In genomic region chr12:75389061-75389460, GRCh38 we compare ENCODE assay signal across 10 cellular contexts. TPM values are rescaled to one million over a fixed set of nuclear protein-coding genes. Genes with fewer than 3 reads are reported as not detected.
DNase-seq lines count a peak whose midpoint lies in the region; ATAC-seq and TF ChIP-seq lines count a peak whose summit lies in the region.
"Had no signal": no experiment of that assay in that cellular context is flagged by ENCODE, and none has a peak within 500 bp of the region (broad histone marks: within the 10 kb centered on the region; RNA-seq: fewer than 3 reads in every experiment).

No MANE protein-coding gene starts in this region.

- WGBS in transverse colon (ENCODE audit: low coverage in 1 of 2), 2 donors, result 78 to 100% methylated on average over 1 of the region's 1 CpG

- H3K27me3 ChIP-seq in transverse colon, result no peaks in the 10 kb centered on the region

- no peak for DNase-seq in activated CD8-positive, alpha-beta memory T cell treated with anti-CD3 and anti-CD28 coated beads, Interleukin-2, amount 10 ng/mL, durations not matched to agents 7 days and 5 days
- DNase-seq in activated CD8-positive, alpha-beta memory T cell treated with anti-CD3 and anti-CD28 coated beads for 24 hours, result no peak
- DNase-seq in SW 1271 (lab: John Stamatoyannopoulos, UW) (peak; percentile 64 to 89), glomerular visceral epithelial cell (ENCODE audit: extremely low spot score) (peak; percentile 12), transverse colon (no peak), GM10248 (ENCODE audit: extremely low spot score) (no peak)
- DNase-seq: activated CD8-positive, alpha-beta memory T cell treated with anti-CD3 and anti-CD28 coated beads, Interleukin-2, amount 50 U/mL, for 48 hours; NCI-H1436 had no signal

- H3K4me3 Mint-ChIP-seq in activated CD8-positive, alpha-beta memory T cell treated with anti-CD3 and anti-CD28 coated beads, Interleukin-2, amount 10 ng/mL, durations not matched to agents 7 days and 5 days, result peak overlapping the region; percentile 85

- CTCF ChIA-PET in activated CD8-positive, alpha-beta memory T cell treated with anti-CD3 and anti-CD28 coated beads, Interleukin-2, amount 10 ng/mL, durations not matched to agents 7 days and 5 days (lab: Charles Lee), result interaction anchor here (0.7 to 1.4 kb wide), 2 partner anchors 58 to 94 kb away, joined by 3 read pairs; partner anchors contain the start of gene CAPS2
- CTCF ChIA-PET in GM10248 (lab: Yijun Ruan, JAX), result interaction anchor here (0.7 to 1.2 kb wide), 2 partner anchors 55 to 138 kb away, joined by 3 read pairs; partner anchors contain the start of gene GLIPR1L1

- TF ChIP-seq EP300 in transverse colon (IDR thresholded peaks at IDR 0.05; ENCODE audit: low read depth), result no peak

- TF ChIP-seq CTCF in transverse colon (IDR thresholded peaks at IDR 0.05), result no peak
- TF ChIP-seq CTCF in GM10248 (IDR thresholded peaks at IDR 0.05; ENCODE audit: control extremely low read depth, extremely low read depth, low read depth, missing control alignments), result no peak

- peak overlapping the region; percentile 48 for H3K27ac Mint-ChIP-seq in activated CD8-positive, alpha-beta memory T cell treated with anti-CD3 and anti-CD28 coated beads, Interleukin-2, amount 10 ng/mL, durations not matched to agents 7 days and 5 days

- no peaks in the 10 kb centered on the region for H3K9me3 ChIP-seq in transverse colon

- no peak for ATAC-seq in activated CD8-positive, alpha-beta memory T cell treated with anti-CD3 and anti-CD28 coated beads, Interleukin-2, amount 10 ng/mL, durations not matched to agents 7 days and 5 days
- ATAC-seq in HG03025 (IDR thresholded peaks at IDR 0.05; ENCODE audit: low FRiP score, unreplicated experiment), result no peak
- no peak for ATAC-seq in HG02885 (IDR thresholded peaks at IDR 0.05; ENCODE audit: poor library complexity, unreplicated experiment)

- H3K4me3 ChIP-seq in transverse colon, result no peak overlapping the region

- POLR2A ChIA-PET in GM10248 (lab: Yijun Ruan, JAX), result no interaction called here

- H3K4me1 ChIP-seq in transverse colon, result peaks cover 0 to 22% (median 0%) of the 10 kb centered on the region in 4 donors

- no peaks in the 10 kb centered on the region for H3K27me3 Mint-ChIP-seq in activated CD8-positive, alpha-beta memory T cell treated with anti-CD3 and anti-CD28 coated beads, Interleukin-2, amount 10 ng/mL, durations not matched to agents 7 days and 5 days

- no peaks in the 10 kb centered on the region for H3K9me3 Mint-ChIP-seq in activated CD8-positive, alpha-beta memory T cell treated with anti-CD3 and anti-CD28 coated beads, Interleukin-2, amount 10 ng/mL, durations not matched to agents 7 days and 5 days (ENCODE audit: low read depth)

- no peaks in the 10 kb centered on the region for H3K36me3 ChIP-seq in transverse colon

- peaks cover 17% of the 10 kb centered on the region for H3K36me3 Mint-ChIP-seq in activated CD8-positive, alpha-beta memory T cell treated with anti-CD3 and anti-CD28 coated beads, Interleukin-2, amount 10 ng/mL, durations not matched to agents 7 days and 5 days

- in situ Hi-C loops in transverse colon (cut with MboI; ENCODE audit: low pct_ligation_motif_present in 1 of 4, low pct_unique_long_range_greater_than_20kb in 1 of 4, low sequenced_read_pairs in 3 of 4), result no loop called here

- peak overlapping the region in 3 of 4 donors; percentile 40 to 86 (median 84) for H3K27ac ChIP-seq in transverse colon

- H3K4me1 Mint-ChIP-seq in activated CD8-positive, alpha-beta memory T cell treated with anti-CD3 and anti-CD28 coated beads, Interleukin-2, amount 10 ng/mL, durations not matched to agents 7 days and 5 days, result peaks cover 35% of the 10 kb centered on the region

- no peak for TF ChIP-seq POLR2A in transverse colon (IDR thresholded peaks at IDR 0.05)

- intact Hi-C loops in transverse colon (cut with DNase I; ENCODE audit: low total_unique reads), result loop anchor here (10.0 kb wide), 1 partner anchor 966 kb away; no protein-coding TSS in a partner anchor

RNA-seq across cellular contexts. Expression of gene GLIPR1L2, which starts 1.8 kb away (rescaled TPM):
- not detected for total RNA-seq in activated CD8-positive, alpha-beta memory T cell treated with anti-CD3 and anti-CD28 coated beads, Interleukin-2, amount 10 ng/mL, durations not matched to agents 7 days and 5 days
- total RNA-seq in transverse colon, result under 1 TPM in 1 of 4 donors, not detected in 3; 0.95 TPM

RNA-seq across cellular contexts. Expression of gene GLIPR1L1, which starts 54.6 kb away (rescaled TPM):
- not detected for total RNA-seq in activated CD8-positive, alpha-beta memory T cell treated with anti-CD3 and anti-CD28 coated beads, Interleukin-2, amount 10 ng/mL, durations not matched to agents 7 days and 5 days
- total RNA-seq in transverse colon, result not detected

RNA-seq across cellular contexts. Expression of gene CAPS2, which starts 58.9 kb away (rescaled TPM):
- 1 to 10 TPM; 6.3 to 9.3 TPM for total RNA-seq in activated CD8-positive, alpha-beta memory T cell treated with anti-CD3 and anti-CD28 coated beads, Interleukin-2, amount 10 ng/mL, durations not matched to agents 7 days and 5 days
- 10 to 100 TPM in 1 of 4 donors, 1 to 10 TPM in 3; 2.0 to 10.3 (median 4.9) TPM for total RNA-seq in transverse colon

Comparison
In these comparisons a context has a peak if more than half of its experiments do, and no peak if none do; other contexts are left out.
1. DNase-seq: peak in SW 1271 (2 of 2) and glomerular visceral epithelial cell (single experiment); none in activated CD8-positive, alpha-beta memory T cell treated with anti-CD3 and anti-CD28 coated beads, Interleukin-2, amount 10 ng/mL, durations not matched to agents 7 days and 5 days (single experiment), activated CD8-positive, alpha-beta memory T cell treated with anti-CD3 and anti-CD28 coated beads for 24 hours (single experiment), transverse colon (single experiment) and GM10248 (single experiment).